28 cellular contexts compared by ENCODE assay signal in genomic region chr4:183995489-183996049, GRCh38.
A peak's percentile ranks its signal among the peaks of the same experiment; 100 is the strongest.
DNase-seq lines count a peak whose midpoint lies in the region; ATAC-seq, FAIRE-seq and TF ChIP-seq lines count a peak whose summit lies in the region.
"Had no signal": no experiment of that assay in that cellular context is flagged by ENCODE, and none has a peak within 500 bp of the region (broad histone marks: within the 10 kb centered on the region; RNA-seq: fewer than 3 reads in every experiment).

No MANE protein-coding gene starts in this region.

- TF ChIP-seq RAD21 in H1 (IDR thresholded peaks at IDR 0.05 in 1 of 2, conservative IDR thresholded peaks at IDR 0.05 in 1 of 2; ENCODE audit: low read depth in 2 of 2, low read length in 2 of 2) = no peak

- H3F3A ChIP-seq in smooth muscle cell (ENCODE audit: low read depth) = no peaks in the 10 kb centered on the region

- no peak overlapping the region for H3K27ac ChIP-seq in H1 (ENCODE audit: low read depth, low read length)
- H3K27ac ChIP-seq in smooth muscle cell (ENCODE audit: low read depth) = peak overlapping the region; percentile 22
- H3K27ac ChIP-seq: adrenal gland, sigmoid colon, testis, uterus had no signal

- no peak overlapping the region for H3K4ac ChIP-seq in H1 (replicated peaks; ENCODE audit: insufficient read length, low read depth, low read length)

- peak overlapping the region; percentile 69; the same call in 1 of the 2 replicates for H4K8ac ChIP-seq in H1 (ENCODE audit: extremely low read depth, insufficient read depth, low read length)

- H3K36me3 ChIP-seq in H7 (replicated peaks; ENCODE audit: control insufficient read depth, insufficient read depth, low read length) (no peaks in the 10 kb centered on the region), H1 (ENCODE audit: control insufficient read depth in 2 of 4, insufficient read depth in 4 of 4, low read length in 3 of 4) (no peaks in the 10 kb centered on the region), smooth muscle cell (ENCODE audit: low read depth) (no peaks in the 10 kb centered on the region)
- H3K36me3 ChIP-seq: adrenal gland, sigmoid colon, uterus had no signal

- no peak overlapping the region for H2BK5ac ChIP-seq in H1 (ENCODE audit: low read depth, low read length)

- H2BK12ac ChIP-seq in H1 (ENCODE audit: low read depth, low read length) = no peak overlapping the region

- H2AFZ ChIP-seq in H1 (ENCODE audit: low read length) = no peak overlapping the region
- no peak overlapping the region for H2AFZ ChIP-seq in smooth muscle cell (ENCODE audit: low read depth)

- no peak overlapping the region for H2BK15ac ChIP-seq in H1 (ENCODE audit: low read length)

- H3K79me2 ChIP-seq in H1 (ENCODE audit: control insufficient read depth in 1 of 2, insufficient read depth in 2 of 2, low read length in 2 of 2) = no peaks in the 10 kb centered on the region
- no peaks in the 10 kb centered on the region for H3K79me2 ChIP-seq in smooth muscle cell (ENCODE audit: low read depth)

- H3K79me1 ChIP-seq in H1 (ENCODE audit: low read depth, low read length) = no peaks in the 10 kb centered on the region; the same call in 1 of the 2 replicates

- H3K4me1 ChIP-seq in H1 (replicated peaks in 1 of 4; ENCODE audit: control insufficient read depth in 3 of 4, insufficient read depth in 4 of 4, low read length in 3 of 4) = peaks cover 3 to 5% (median 4%) of the 10 kb centered on the region in 4 experiments; a peak in 4 of 7 replicates
- H3K4me1 ChIP-seq in smooth muscle cell (ENCODE audit: low read depth) = peaks cover 9% of the 10 kb centered on the region
- H3K4me1 ChIP-seq: adrenal gland, sigmoid colon, testis, uterus had no signal

- no peak overlapping the region for H3K56ac ChIP-seq in H1 (replicated peaks; ENCODE audit: insufficient read length, low read depth, low read length)

- CTCF ChIA-PET in H1 (lab: Charles Lee; ENCODE audit: partially characterized antibody) = interaction anchor here (0.6 to 0.9 kb wide), 3 partner anchors 9 to 109 kb away, joined by 3 read pairs; no protein-coding TSS in a partner anchor

- H2BK20ac ChIP-seq in H1 (ENCODE audit: low read length) = no peak overlapping the region

- H4K20me1 ChIP-seq in H1 (replicated peaks in 1 of 2; ENCODE audit: control insufficient read depth in 1 of 2, insufficient read depth in 2 of 2, low read length in 2 of 2) = peaks cover 0 to 1% of the 10 kb centered on the region in 2 experiments
- no peaks in the 10 kb centered on the region for H4K20me1 ChIP-seq in smooth muscle cell (ENCODE audit: low read depth)

- peak; percentile 66 for DNase-seq in H7
- DNase-seq in NOMO-1 (lab: John Stamatoyannopoulos, UW; ENCODE audit: unreplicated experiment in 2 of 2) = peak; percentile 44 to 75
- DNase-seq in H1 (ENCODE audit: low read depth in 1 of 2, low spot score in 2 of 2) = no peak
- no peak for DNase-seq in smooth muscle cell (lab: John Stamatoyannopoulos, UW; ENCODE audit: unreplicated experiment)
- DNase-seq in DMS53 (lab: John Stamatoyannopoulos, UW) = no peak
- DNase-seq: activated CD4-positive, alpha-beta T cell treated with anti-CD3 and anti-CD28 coated beads, Interleukin-2, amount 10 ng/mL, durations not matched to agents 24 days and 14 days; activated naive CD4-positive, alpha-beta T cell; activated T-cell treated with anti-CD3 and anti-CD28 coated beads, Interleukin-2, amount 50 U/mL, for 4 hours; adrenal gland; CD4-positive, alpha-beta memory T cell; effector CD4-positive, alpha-beta T cell; EL; KBM-7; NCI-H1436; NCI-H2081 treated with DMSO at 0.1 percent for 48 hours; NCI-H345; NCI-H774; posterior cingulate gyrus; Right ventricle myocardium superior; sigmoid colon; stimulated activated CD4-positive, alpha-beta T cell treated with anti-CD3 and anti-CD28 coated beads, Interleukin-15, amount 100 ng/mL, for 24 hours; stimulated activated naive B cell treated with anti-CD40 and anti-IgM and Interleukin-4, amounts not matched to agents 10 μg/mL and 1 μg/mL and 100 μg/mL, for 72 hours; testis; uterus had no signal

- H3K27me3 ChIP-seq in H7 (ENCODE audit: control insufficient read depth, insufficient read depth, low read length) = no peaks in the 10 kb centered on the region
- no peaks in the 10 kb centered on the region for H3K27me3 ChIP-seq in H1 (replicated peaks in 1 of 4; ENCODE audit: control insufficient read depth in 3 of 4, extremely low read depth in 1 of 4, insufficient read depth in 3 of 4, low read length in 3 of 4)
- no peaks in the 10 kb centered on the region for H3K27me3 ChIP-seq in smooth muscle cell (ENCODE audit: low read depth)
- H3K27me3 ChIP-seq: adrenal gland, sigmoid colon, testis, uterus had no signal

- H3K23me2 ChIP-seq in H1 (ENCODE audit: low read depth, low read length) = 0 out of 2 replicates have a peak, but pooled peaks cover 2% of the 10 kb centered on the region

- H3K9ac ChIP-seq in H1 (replicated peaks in 1 of 4; ENCODE audit: extremely low read depth in 1 of 4, low read depth in 3 of 4, low read length in 3 of 4) (no peak overlapping the region), smooth muscle cell (ENCODE audit: low read depth) (peak overlapping the region; percentile 29)

- H3K14ac ChIP-seq in H1 (ENCODE audit: insufficient read length) = no peak overlapping the region

- H3K4me2 ChIP-seq in H1 (ENCODE audit: insufficient read depth in 1 of 2, low read depth in 2 of 2, low read length in 2 of 2) = no peak overlapping the region
- peak overlapping the region; percentile 6 for H3K4me2 ChIP-seq in smooth muscle cell

- TF ChIP-seq POLR2A in H1 (IDR thresholded peaks at IDR 0.05; ENCODE audit: control extremely low read depth in 1 of 2, low read depth in 2 of 2, low read length in 2 of 2) = no peak

- no peak for TF ChIP-seq CTCF in H1 (IDR thresholded peaks at IDR 0.05; ENCODE audit: control extremely low read depth in 1 of 3, insufficient read depth in 1 of 3, low read depth in 1 of 3, low read length in 3 of 3)
- TF ChIP-seq CTCF in smooth muscle cell (IDR thresholded peaks at IDR 0.05; ENCODE audit: borderline replicate concordance, insufficient read depth, poor library complexity, severe bottlenecking) = no peak

- H4K5ac ChIP-seq in H1 (ENCODE audit: insufficient read length, low read depth, low read length) = no peak overlapping the region

- FAIRE-seq in H1 (lab: Jason Lieb, UNC) = no peak
- FAIRE-seq: GM12891 had no signal

- ATAC-seq in GM21576 (IDR thresholded peaks at IDR 0.05; ENCODE audit: unreplicated experiment) (no peak), GM18519 (IDR thresholded peaks at IDR 0.05; ENCODE audit: low FRiP score, unreplicated experiment) (no peak)
- ATAC-seq: activated T-cell treated with anti-CD3 and anti-CD28 coated beads, Interleukin-2, amount 50 U/mL, for 4 hours; PC-3; stimulated activated naive B cell treated with anti-CD40 and anti-IgM and Interleukin-4, amounts not matched to agents 10 μg/mL and 1 μg/mL and 100 μg/mL, for 72 hours had no signal

- H3K23ac ChIP-seq in H1 (ENCODE audit: insufficient read length) = no peak overlapping the region

- H2BK120ac ChIP-seq in H1 (replicated peaks; ENCODE audit: low read depth, low read length) = no peak overlapping the region

- no peak overlapping the region for H2AK5ac ChIP-seq in H1 (ENCODE audit: low read depth, low read length)

- no peak overlapping the region for H3K4me3 ChIP-seq in H7 (ENCODE audit: insufficient read depth, low read depth, low read length)
- no peak overlapping the region for H3K4me3 ChIP-seq in H1 (ENCODE audit: extremely low read depth in 1 of 4, insufficient read depth in 2 of 4, low read depth in 3 of 4, low read length in 4 of 4)
- H3K4me3 ChIP-seq in smooth muscle cell = no peak overlapping the region
- H3K4me3 ChIP-seq: adrenal gland, sigmoid colon, testis, uterus had no signal

- H3K9me3 ChIP-seq in H1 (ENCODE audit: insufficient read depth in 2 of 2, low read depth in 1 of 2, low read length in 1 of 2) = no peaks in the 10 kb centered on the region
- H3K9me3 ChIP-seq in smooth muscle cell (replicated peaks; ENCODE audit: low read depth) = no peaks in the 10 kb centered on the region
- H3K9me3 ChIP-seq: adrenal gland, sigmoid colon, testis, uterus had no signal

- no peak overlapping the region for H4K91ac ChIP-seq in H1 (replicated peaks; ENCODE audit: insufficient read length, low read length)

- no peak overlapping the region for H3K18ac ChIP-seq in H1 (ENCODE audit: extremely low read depth, low read length)

- POLR2A ChIA-PET in H1 (lab: Charles Lee; ENCODE audit: partially characterized antibody) = no interaction called here

- 82% methylated on average over 13 of the region's 13 CpGs; no CpG with 5 or more reads in 1 of the 2 experiments for WGBS in H1 (ENCODE audit: extremely low coverage in 1 of 2, insufficient coverage in 1 of 2, insufficient read length in 1 of 2, insufficient replicate concordance in 2 of 2, low coverage in 1 of 2, low lambda C conversion rate in 2 of 2, missing lambda C conversion rate in 1 of 2), 2 experiments
- WGBS in smooth muscle cell (ENCODE audit: low lambda C conversion rate) = 79% methylated on average over 13 of the region's 13 CpGs

- TF ChIP-seq EP300 in H1 (IDR thresholded peaks at IDR 0.05; ENCODE audit: borderline replicate concordance in 1 of 2, low read depth in 2 of 2, low read length in 2 of 2) = no peak

TF ChIP-seq in H1, 55 proteins besides CTCF, POLR2A, EP300 and RAD21 (continues in another document):
- TF ChIP-seq RBBP5 (IDR thresholded peaks at IDR 0.05; ENCODE audit: borderline replicate concordance, low read depth, low read length) (no peak), SIX5 (IDR thresholded peaks at IDR 0.05; ENCODE audit: low read depth, low read length) (no peak), FOSL1 (IDR thresholded peaks at IDR 0.05; ENCODE audit: insufficient read depth, low read depth, low read length) (no peak), NRF1 (IDR thresholded peaks at IDR 0.05; ENCODE audit: low read depth, low read length) (no peak)

Comparison
In these comparisons a context has a peak if more than half of its experiments do, and no peak if none do; other contexts are left out.
1. DNase-seq: peak in H7 (single experiment) and NOMO-1 (2 of 2); none in H1 (0 of 2), smooth muscle cell (single experiment) and DMS53 (single experiment).